11 cellular contexts compared by ENCODE assay signal in genomic region chr19:39307233-39307821, GRCh38. TPM values are rescaled to one million over a fixed set of nuclear protein-coding genes. Genes with fewer than 3 reads are reported as not detected.
A peak's percentile ranks its signal among the peaks of the same experiment; 100 is the strongest.
DNase-seq lines count a peak whose midpoint lies in the region; ATAC-seq and TF ChIP-seq lines count a peak whose summit lies in the region.
"Had no signal": no experiment of that assay in that cellular context is flagged by ENCODE, and none has a peak within 500 bp of the region (broad histone marks: within the 10 kb centered on the region; RNA-seq: fewer than 3 reads in every experiment).

No MANE protein-coding gene starts in this region.

- no peaks in the 10 kb centered on the region for H3K9me3 ChIP-seq in parathyroid adenoma (ENCODE audit: control insufficient read depth, low read length)

- H3K36me3 Mint-ChIP-seq in immature natural killer cell = peaks cover 7 to 41% (median 14%) of the 10 kb centered on the region in 3 donors

- peak overlapping the region; percentile 48 for H2AFZ ChIP-seq in parathyroid adenoma

- H3K9ac ChIP-seq in parathyroid adenoma = no peak overlapping the region

- H3K27ac Mint-ChIP-seq in immature natural killer cell = no peak overlapping the region
- H3K27ac Mint-ChIP-seq: activated CD8-positive, alpha-beta memory T cell treated with anti-CD3 and anti-CD28 coated beads, Interleukin-2, amount 10 ng/mL, durations not matched to agents 7 days and 5 days had no signal

- H3K36me3 ChIP-seq in parathyroid adenoma (ENCODE audit: control insufficient read depth, insufficient read depth, low read length) = no peaks in the 10 kb centered on the region

- H3K27me3 Mint-ChIP-seq in immature natural killer cell (ENCODE audit: low read depth in 3 of 3) = peaks cover 0 to 2% (median 0%) of the 10 kb centered on the region in 3 donors
- H3K27me3 Mint-ChIP-seq: activated CD8-positive, alpha-beta memory T cell treated with anti-CD3 and anti-CD28 coated beads, Interleukin-2, amount 10 ng/mL, durations not matched to agents 7 days and 5 days had no signal

- no peak overlapping the region for H3K27ac ChIP-seq in parathyroid adenoma

- no peak for ATAC-seq in GM21526 (IDR thresholded peaks at IDR 0.05; ENCODE audit: low FRiP score, unreplicated experiment)
- ATAC-seq in GM19467 (IDR thresholded peaks at IDR 0.05; ENCODE audit: unreplicated experiment) = no peak
- ATAC-seq in HG03457 (IDR thresholded peaks at IDR 0.05; ENCODE audit: unreplicated experiment) = no peak
- ATAC-seq: activated CD8-positive, alpha-beta memory T cell treated with anti-CD3 and anti-CD28 coated beads, Interleukin-2, amount 10 ng/mL, durations not matched to agents 7 days and 5 days had no signal

- no peaks in the 10 kb centered on the region for H3K4me1 ChIP-seq in parathyroid adenoma

- DNase-seq in GM03348 (ENCODE audit: low spot score) (peak; percentile 42), NCI-H748 (lab: John Stamatoyannopoulos, UW; ENCODE audit: unreplicated experiment) (peak; percentile 93), cardiac septum (ENCODE audit: low spot score) (peak; percentile 57), immature natural killer cell (no peak)
- DNase-seq: activated CD8-positive, alpha-beta memory T cell treated with anti-CD3 and anti-CD28 coated beads, Interleukin-2, amount 10 ng/mL, durations not matched to agents 7 days and 5 days; occipital lobe had no signal

- no peak for TF ChIP-seq CTCF in parathyroid adenoma (IDR thresholded peaks at IDR 0.05)

- peaks cover 17 to 23% of the 10 kb centered on the region in 2 donors for H3K4me1 Mint-ChIP-seq in immature natural killer cell

- H3K4me3 ChIP-seq in parathyroid adenoma (ENCODE audit: low read depth, low read length) = no peak overlapping the region

- no peaks in the 10 kb centered on the region for H3K27me3 ChIP-seq in parathyroid adenoma (ENCODE audit: control insufficient read depth, insufficient read depth, low read length)

- no peak overlapping the region for H3K4me2 ChIP-seq in parathyroid adenoma (ENCODE audit: low read length)

- no peaks in the 10 kb centered on the region for H3K79me2 ChIP-seq in parathyroid adenoma

- H3K9me3 Mint-ChIP-seq in immature natural killer cell = no peaks in the 10 kb centered on the region

- H3K4me3 Mint-ChIP-seq in immature natural killer cell = no peak overlapping the region
- H3K4me3 Mint-ChIP-seq: activated CD8-positive, alpha-beta memory T cell treated with anti-CD3 and anti-CD28 coated beads, Interleukin-2, amount 10 ng/mL, durations not matched to agents 7 days and 5 days had no signal

- intact Hi-C loops in cardiac septum (cut with DNase I) = no loop called here

RNA-seq across cellular contexts. Expression of gene IFNL1, which starts 11.1 kb away (rescaled TPM):
- total RNA-seq in cardiac septum = not detected
- 1 to 10 TPM; 2.2 to 4.8 (median 2.3) TPM for polyA plus RNA-seq in immature natural killer cell
- total RNA-seq: occipital lobe, RPMI7951 had no signal

RNA-seq across cellular contexts. Expression of gene LRFN1, which starts 13.3 kb away (rescaled TPM):
- 0.27 TPM for total RNA-seq in cardiac septum
- 10 to 100 TPM in 1 of 3 donors, 1 to 10 TPM in 2; 4.8 to 16.0 (median 5.4) TPM for polyA plus RNA-seq in immature natural killer cell

RNA-seq across cellular contexts. Expression of gene GMFG, which starts 28.5 kb away (rescaled TPM):
- total RNA-seq in cardiac septum = 17.5 TPM
- polyA plus RNA-seq in immature natural killer cell = 1,000 to 10,000 TPM in 2 of 3 donors, 100 to 1,000 TPM in 1; 990 to 1,609 (median 1,254) TPM

RNA-seq across cellular contexts. Expression of gene SAMD4B, which starts 34.9 kb away (rescaled TPM):
- total RNA-seq in cardiac septum = 65.8 TPM
- 10 to 100 TPM in 1 of 3 donors, 1 to 10 TPM in 2; 2.9 to 17.8 (median 3.9) TPM for polyA plus RNA-seq in immature natural killer cell

RNA-seq across cellular contexts. Expression of gene IFNL2, which starts 39.1 kb away (rescaled TPM):
- total RNA-seq in cardiac septum = not detected
- polyA plus RNA-seq in immature natural killer cell = not detected
- total RNA-seq: activated CD8-positive, alpha-beta memory T cell treated with anti-CD3 and anti-CD28 coated beads, Interleukin-2, amount 10 ng/mL, durations not matched to agents 7 days and 5 days; occipital lobe; RPMI7951 had no signal

Comparison
In these comparisons a context has a peak if more than half of its experiments do, and no peak if none do; other contexts are left out.
1. DNase-seq: peak in GM03348 (single experiment), NCI-H748 (single experiment) and cardiac septum (single experiment); none in immature natural killer cell (0 of 3).